Comparison of ENCODE assay signal across 22 cellular contexts in the genomic region with DNA sequence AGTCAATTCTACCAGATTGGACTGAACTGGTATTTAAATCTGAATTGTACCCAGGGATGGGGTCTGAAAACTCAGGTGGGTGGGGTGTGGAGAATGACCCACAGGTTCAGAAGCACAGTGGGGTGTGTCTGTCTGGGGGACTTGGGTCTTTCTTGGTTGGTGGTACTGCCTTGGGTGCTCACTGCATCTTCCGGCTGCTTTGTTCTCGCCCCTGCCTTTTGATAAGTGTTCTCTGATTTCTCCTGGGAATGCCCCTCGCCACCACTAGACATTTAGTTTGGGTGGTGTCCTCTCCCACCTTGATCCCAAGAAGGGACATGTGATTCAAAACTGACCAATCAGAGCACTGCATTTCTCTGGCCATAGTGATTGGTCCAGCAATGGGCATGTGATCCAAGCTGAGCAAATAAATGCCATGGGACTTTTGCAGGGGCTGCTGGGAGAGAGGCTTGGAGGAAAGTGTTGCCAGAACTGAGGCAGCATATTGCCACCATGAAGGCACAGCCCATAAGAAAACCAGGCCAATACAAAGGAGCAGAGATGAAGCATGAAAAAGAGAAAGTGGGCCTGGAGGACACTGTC.
"Had no signal": no experiment of that assay in that cellular context is flagged by ENCODE, and none has a peak within 500 bp of the region (broad histone marks: within the 10 kb centered on the region; RNA-seq: fewer than 3 reads in every experiment).

No MANE protein-coding gene starts in this region.

- H3K27me3 ChIP-seq: hepatocyte, pancreas had no signal

- ATAC-seq: activated CD4-positive, CD25-positive, alpha-beta regulatory T cell treated with anti-CD3 and anti-CD28 coated beads, Interleukin-2, amount 50 U/mL, for 24 hours; gastroesophageal sphincter; pancreas; psoas muscle; stimulated activated naive B cell treated with anti-CD40 and anti-IgM and Interleukin-4, amounts not matched to agents 10 μg/mL and 1 μg/mL and 100 μg/mL, for 72 hours had no signal

- H3K4me2 ChIP-seq: hepatocyte had no signal

- H3K9me3 ChIP-seq: gastroesophageal sphincter, left ventricle myocardium inferior, pancreas, psoas muscle, stomach, tibial artery had no signal

- H3K4me3 ChIP-seq: gastroesophageal sphincter, hepatocyte, left ventricle myocardium inferior, pancreas, psoas muscle, stomach, tibial artery had no signal

- H3K4me1 ChIP-seq: pancreas, psoas muscle, stomach, tibial artery had no signal

- H3K27ac ChIP-seq: gastroesophageal sphincter, hepatocyte, left ventricle myocardium inferior, pancreas, psoas muscle, stomach, tibial artery, VCaP had no signal

- DNase-seq: activated CD4-positive, alpha-beta T cell treated with anti-CD3 and anti-CD28 coated beads for 48 hours; activated CD4-positive, alpha-beta T cell treated with anti-CD3 and anti-CD28 coated beads, Interleukin-2, amount 50 U/mL, for 48 hours; activated CD8-positive, alpha-beta memory T cell treated with anti-CD3 and anti-CD28 coated beads for 24 hours; activated effector memory CD4-positive, alpha-beta T cell treated with Interleukin-2 at 50 U/mL for 16 hours; activated naive CD4-positive, alpha-beta T cell treated with Interleukin-2 at 50 U/mL for 16 hours; anterior cingulate cortex; dermis blood vessel endothelial cell; effector CD4-positive, alpha-beta T cell; islet precursor cell; left ventricle myocardium inferior; pancreas; psoas muscle; stimulated activated CD4-positive, alpha-beta T cell treated with anti-CD3 and anti-CD28 coated beads, Interleukin-15, amount 100 ng/mL, for 24 hours; stimulated activated CD4-positive, alpha-beta T cell treated with anti-CD3 and anti-CD28 coated beads, Interleukin-2, amount 100 ng/mL, for 24 hours; stimulated activated naive B cell treated with anti-CD40 and anti-IgM and Interleukin-4, amounts not matched to agents 10 μg/mL and 1 μg/mL and 100 μg/mL, for 72 hours; stomach; T-helper 1 cell; tibial artery had no signal

- H2AFZ ChIP-seq: hepatocyte had no signal

- H3K79me2 ChIP-seq: hepatocyte had no signal

- H3K36me3 ChIP-seq: gastroesophageal sphincter, left ventricle myocardium inferior, pancreas, stomach, tibial artery had no signal
